18 cellular contexts compared by ENCODE assay signal in the genomic region with DNA sequence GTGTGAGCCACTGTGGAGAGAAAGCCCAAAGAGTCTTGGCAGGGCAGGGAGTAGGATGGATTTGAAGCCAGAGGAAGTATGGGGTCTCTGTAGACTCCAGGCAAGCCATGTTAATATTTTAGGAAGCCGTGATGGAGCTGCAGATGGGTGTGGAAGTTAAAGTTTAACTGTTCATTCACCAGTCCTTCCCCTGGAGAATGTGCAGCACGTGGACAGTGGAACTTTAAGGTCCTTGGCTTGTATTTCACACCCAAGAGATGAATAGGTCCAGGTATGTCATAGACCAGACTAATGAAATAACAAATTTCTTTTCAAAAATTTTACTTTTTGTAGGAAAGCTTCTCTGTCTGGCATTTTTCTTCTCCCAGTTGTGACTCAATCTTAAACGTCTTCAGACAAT. TPM values are rescaled to one million over a fixed set of nuclear protein-coding genes. Genes with fewer than 3 reads are reported as not detected.
DNase-seq lines count a peak whose midpoint lies in the region; ATAC-seq and TF ChIP-seq lines count a peak whose summit lies in the region.
"Had no signal": no experiment of that assay in that cellular context is flagged by ENCODE, and none has a peak within 500 bp of the region (broad histone marks: within the 10 kb centered on the region; RNA-seq: fewer than 3 reads in every experiment).

No MANE protein-coding gene starts in this region.

- DNase-seq in Caco-2, result no peak
- DNase-seq in Panc1 (ENCODE audit: low read depth, low spot score), result no peak
- DNase-seq in kidney tubule cell (ENCODE audit: low spot score), result peak; percentile 28
- no peak for DNase-seq in osteocyte (ENCODE audit: extremely low spot score, unreplicated experiment)
- DNase-seq in activated CD8-positive, alpha-beta memory T cell treated with anti-CD3 and anti-CD28 coated beads for 24 hours, result no peak
- no peak for DNase-seq in cardiac septum (ENCODE audit: low spot score)
- DNase-seq: CD4-positive, alpha-beta T cell; HCEC 1CT; KG1; NCI-H1436; NCI-H2029 treated with DMSO at 0.1 percent for 48 hours; NCI-H2171 treated with DMSO at 0.1 percent for 48 hours; NCI-H774 had no signal

- H3K27ac ChIP-seq in Panc1 (ENCODE audit: low read length), result 0 out of 2 replicates have a peak overlapping the region, but pooled peaks have one; percentile 6
- H3K27ac ChIP-seq: SK-N-MC had no signal

- H3K27me3 ChIP-seq in Caco-2 (replicated peaks; ENCODE audit: control insufficient read depth, insufficient read depth, low read length), result no peaks in the 10 kb centered on the region
- no peaks in the 10 kb centered on the region for H3K27me3 ChIP-seq in Panc1 (ENCODE audit: control insufficient read depth, insufficient read depth, low read length)

- intact Hi-C loops in Caco-2 (cut with micrococcal nuclease; ENCODE audit: unreplicated experiment), result no loop called here
- intact Hi-C loops in Panc1 (cut with micrococcal nuclease; ENCODE audit: unreplicated experiment), result no loop called here
- intact Hi-C loops in cardiac septum (cut with DNase I), result no loop called here

- no peak overlapping the region for H3K4me3 ChIP-seq in Caco-2 (ENCODE audit: low read depth, low read length)
- H3K4me3 ChIP-seq in Panc1 (ENCODE audit: low read depth in 2 of 2, low read length in 2 of 2), result no peak overlapping the region
- H3K4me3 ChIP-seq: SK-N-MC had no signal

- H3K27ac Mint-ChIP-seq in Caco-2 (ENCODE audit: unreplicated experiment), result peak overlapping the region; percentile 36
- H3K27ac Mint-ChIP-seq in osteocyte (ENCODE audit: unreplicated experiment), result peak overlapping the region; percentile 11
- H3K27ac Mint-ChIP-seq: B cell; CD4-positive, alpha-beta T cell had no signal

- no peaks in the 10 kb centered on the region for H3K27me3 Mint-ChIP-seq in Caco-2 (ENCODE audit: insufficient read depth, unreplicated experiment)
- no peaks in the 10 kb centered on the region for H3K27me3 Mint-ChIP-seq in osteocyte (ENCODE audit: unreplicated experiment)

- H3K4me1 Mint-ChIP-seq in Caco-2 (ENCODE audit: low read depth, unreplicated experiment), result peaks cover 58% of the 10 kb centered on the region
- peaks cover 85% of the 10 kb centered on the region for H3K4me1 Mint-ChIP-seq in osteocyte (ENCODE audit: unreplicated experiment)
- H3K4me1 Mint-ChIP-seq: B cell had no signal

- no peaks in the 10 kb centered on the region for H3K9me3 Mint-ChIP-seq in Caco-2 (ENCODE audit: unreplicated experiment)
- H3K9me3 Mint-ChIP-seq in osteocyte (ENCODE audit: unreplicated experiment), result no peaks in the 10 kb centered on the region
- H3K9me3 Mint-ChIP-seq: CD4-positive, alpha-beta T cell had no signal

- H3K36me3 ChIP-seq in Caco-2 (ENCODE audit: control insufficient read depth, insufficient read depth, low read length) (no peaks in the 10 kb centered on the region; the same call in 1 of the 2 replicates), Panc1 (ENCODE audit: control insufficient read depth, insufficient read depth, low read length) (no peaks in the 10 kb centered on the region)

- no TSS peak for BruUV-seq in Caco-2 (replicated peaks; lab: Mats Ljungman, UMichigan)
- no TSS peak for BruUV-seq in Panc1 (replicated peaks; lab: Mats Ljungman, UMichigan)

- ATAC-seq in Panc1 (no peak), GM18858 (IDR thresholded peaks at IDR 0.05; ENCODE audit: unreplicated experiment) (no peak), GM21526 (IDR thresholded peaks at IDR 0.05; ENCODE audit: low FRiP score, unreplicated experiment) (no peak)
- ATAC-seq: Right ventricle myocardium inferior had no signal

- H3K36me3 Mint-ChIP-seq in Caco-2 (ENCODE audit: insufficient read depth, unreplicated experiment) (peaks cover 50% of the 10 kb centered on the region), osteocyte (ENCODE audit: unreplicated experiment) (peaks cover 19% of the 10 kb centered on the region)

- in situ Hi-C loops in Panc1 (cut with HindIII; ENCODE audit: low pct_unique_long_range_greater_than_20kb, low sequenced_read_pairs), result no loop called here

- POLR2A ChIA-PET in Caco-2 (lab: Charles Lee), result no interaction called here
- POLR2A ChIA-PET in Panc1 (lab: Charles Lee), result no interaction called here

- no peak overlapping the region for H3K4me3 Mint-ChIP-seq in Caco-2 (ENCODE audit: unreplicated experiment)
- no peak overlapping the region for H3K4me3 Mint-ChIP-seq in osteocyte (ENCODE audit: unreplicated experiment)
- H3K4me3 Mint-ChIP-seq: B cell; CD4-positive, alpha-beta T cell had no signal

- H3K4me1 ChIP-seq in Caco-2 (peaks cover 34% of the 10 kb centered on the region), Panc1 (ENCODE audit: control insufficient read depth, insufficient read depth, low read length) (peaks cover 66% of the 10 kb centered on the region)

- H3K9me3 ChIP-seq in Caco-2 (no peaks in the 10 kb centered on the region), Panc1 (ENCODE audit: control insufficient read depth, insufficient read depth, low read depth, low read length) (no peaks in the 10 kb centered on the region)

- CTCF ChIA-PET in Caco-2 (lab: Charles Lee), result no interaction called here
- CTCF ChIA-PET in Panc1 (lab: Charles Lee), result no interaction called here

- TF ChIP-seq CTCF in Caco-2 (IDR thresholded peaks at IDR 0.05; ENCODE audit: insufficient read depth in 1 of 2, low read depth in 1 of 2, low read length in 1 of 2, severe bottlenecking in 1 of 2, unreplicated experiment in 1 of 2), result no peak
- no peak for TF ChIP-seq CTCF in Panc1 (IDR thresholded peaks at IDR 0.05)
- no peak for TF ChIP-seq CTCF in osteocyte (IDR thresholded peaks at IDR 0.05)

RNA-seq across cellular contexts. Expression of a gene that starts 54.2 kb away (rescaled TPM):
- total RNA-seq in Caco-2 (2022), result 45.4 and 50.9 TPM in 2 replicates
- total RNA-seq in Panc1 (2021; ENCODE audit: unreplicated experiment), result 45.2 TPM
- 78.7 TPM for polyA plus RNA-seq in Panc1 (2012; ENCODE audit: insufficient read length)
- 86.9 and 88.2 TPM in 2 replicates for total RNA-seq in osteocyte
- total RNA-seq in cardiac septum, result 11.7 TPM
